1 cellular context compared by ENCODE assay signal in genomic region chr18:45526120-45526841, GRCh38.
TF ChIP-seq lines count a peak whose summit lies in the region.

No MANE protein-coding gene starts in this region.

TF ChIP-seq in H1, 55 proteins besides CTCF, POLR2A, EP300 and RAD21:
- no peak for TF ChIP-seq SIN3A (conservative IDR thresholded peaks at IDR 0.05 in 1 of 2, IDR thresholded peaks at IDR 0.05 in 1 of 2; ENCODE audit: low read depth in 1 of 2, low read length in 2 of 2)
